ENCODE assay signal across 10 cellular contexts in the genomic region with DNA sequence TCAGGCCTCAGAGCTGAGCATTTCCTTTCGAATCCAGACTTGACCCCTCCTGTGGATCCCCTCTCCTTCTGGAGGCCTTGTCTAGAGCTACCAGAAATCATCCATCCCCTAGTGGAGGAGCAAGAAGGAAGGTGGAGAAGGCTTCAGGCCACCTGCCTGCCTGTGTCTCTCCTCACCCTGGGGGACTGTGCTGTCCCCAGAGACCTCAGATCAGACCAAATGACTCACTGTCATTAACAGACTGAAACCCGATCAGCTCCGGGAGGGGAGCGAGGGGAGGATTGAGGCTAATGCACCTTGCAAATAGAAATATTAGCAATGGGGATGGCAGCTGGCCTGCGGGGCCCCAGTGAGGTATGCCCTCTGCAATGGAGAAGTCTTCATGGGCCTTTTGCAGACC. TPM values are rescaled to one million over a fixed set of nuclear protein-coding genes. Genes with fewer than 3 reads are reported as not detected.
DNase-seq lines count a peak whose midpoint lies in the region; ATAC-seq and TF ChIP-seq lines count a peak whose summit lies in the region.
"Had no signal": no experiment of that assay in that cellular context is flagged by ENCODE, and none has a peak within 500 bp of the region (broad histone marks: within the 10 kb centered on the region; RNA-seq: fewer than 3 reads in every experiment).

No MANE protein-coding gene starts in this region.

- H3K4me2 ChIP-seq in neuronal stem cell (ENCODE audit: insufficient read depth, low read length, poor library complexity, severe bottlenecking), result no peak overlapping the region

- H3K4me1 ChIP-seq in psoas muscle (peaks cover 57% of the 10 kb centered on the region), neuronal stem cell (ENCODE audit: control insufficient read depth in 2 of 2, insufficient read depth in 1 of 2, low read depth in 1 of 2, low read length in 2 of 2) (peaks cover 12 to 17% of the 10 kb centered on the region in 2 donors)

- no peak overlapping the region for H3K18ac ChIP-seq in neuronal stem cell (ENCODE audit: low read length)

- H3K9me3 ChIP-seq in psoas muscle (no peaks in the 10 kb centered on the region), neuronal stem cell (replicated peaks in 1 of 2; ENCODE audit: control insufficient read depth in 2 of 2, insufficient read depth in 1 of 2, low read depth in 1 of 2, low read length in 2 of 2) (no peaks in the 10 kb centered on the region)
- H3K9me3 ChIP-seq: left lung had no signal

- DNase-seq in DMS53 (lab: John Stamatoyannopoulos, UW) (peak; percentile 42), DMS53 treated with DMSO at 0.1 percent for 48 hours (lab: John Stamatoyannopoulos, UW; ENCODE audit: unreplicated experiment) (no peak), NCI-H1092 (lab: John Stamatoyannopoulos, UW) (peak; percentile 44), psoas muscle (peak; percentile 81 to 88), neuronal stem cell (ENCODE audit: low spot score) (no peak), epidermal melanocyte (ENCODE audit: insufficient read length, low spot score) (no peak), left ventricle myocardium superior (no peak)
- DNase-seq: left lung, PC-3 had no signal

- no peak overlapping the region for H2AK5ac ChIP-seq in neuronal stem cell (ENCODE audit: low read depth, low read length)

- WGBS in psoas muscle, 3 donors, result 48 to 53% (median 51%) methylated on average over 5 of the region's 5 CpGs
- WGBS in neuronal stem cell (ENCODE audit: extremely low coverage in 2 of 2, insufficient read length in 2 of 2, insufficient replicate concordance in 1 of 2), 2 donors, result no CpG with 5 or more reads among the region's 5 CpGs

- peak overlapping the region; percentile 38 for H3K4me3 ChIP-seq in psoas muscle
- H3K4me3 ChIP-seq in neuronal stem cell (ENCODE audit: low read length in 2 of 2), result no peak overlapping the region
- H3K4me3 ChIP-seq: left lung had no signal

- H3K36me3 ChIP-seq in psoas muscle (ENCODE audit: insufficient read depth in 1 of 2, low read depth in 1 of 2) (peaks cover 0 to 16% of the 10 kb centered on the region in 2 donors), neuronal stem cell (replicated peaks in 1 of 2; ENCODE audit: control insufficient read depth in 2 of 2, insufficient read depth in 2 of 2, low read length in 2 of 2) (no peaks in the 10 kb centered on the region)
- H3K36me3 ChIP-seq: left lung had no signal

- no peak overlapping the region for H3K14ac ChIP-seq in neuronal stem cell (ENCODE audit: low read length)

- H2BK15ac ChIP-seq in neuronal stem cell (ENCODE audit: low read length), result no peak overlapping the region

- TF ChIP-seq CTCF in psoas muscle (IDR thresholded peaks at IDR 0.05), result peak; percentile 10

- ATAC-seq in HG02642 (IDR thresholded peaks at IDR 0.05; ENCODE audit: poor library complexity, unreplicated experiment) (peak; percentile 86), psoas muscle (peak; percentile 70 to 77 (median 72)), left ventricle myocardium superior (no peak)
- ATAC-seq: left lung, PC-3 had no signal

- no peak overlapping the region for H3K4ac ChIP-seq in neuronal stem cell (ENCODE audit: low read length)

- no peak overlapping the region for H3K23ac ChIP-seq in neuronal stem cell (ENCODE audit: low read depth, low read length, poor library complexity)

- H4K91ac ChIP-seq in neuronal stem cell (ENCODE audit: low read depth, low read length, poor library complexity), result no peak overlapping the region

- H2BK5ac ChIP-seq in neuronal stem cell (ENCODE audit: low read length), result no peak overlapping the region

- no peak overlapping the region for H2AFZ ChIP-seq in neuronal stem cell (ENCODE audit: low read length)

- H3K9ac ChIP-seq in neuronal stem cell (ENCODE audit: low read depth, low read length, poor library complexity), result no peak overlapping the region

- intact Hi-C loops in psoas muscle (cut with DNase I) (loop anchor here (2.0 to 5.0 kb wide), 5 partner anchors 44 to 133 kb away; a partner anchor contains a TSS), left ventricle myocardium superior (cut with micrococcal nuclease) (loop anchor here (5.0 kb wide), 1 partner anchor 56 kb away; no protein-coding TSS in a partner anchor)

- H3K27ac ChIP-seq in psoas muscle, result peak overlapping the region; percentile 89
- H3K27ac ChIP-seq in neuronal stem cell (replicated peaks; ENCODE audit: low read length), result no peak overlapping the region
- H3K27ac ChIP-seq: left lung had no signal

- H3K79me1 ChIP-seq in neuronal stem cell (ENCODE audit: low read depth, low read length), result no peaks in the 10 kb centered on the region

- H3K27me3 ChIP-seq in psoas muscle (ENCODE audit: insufficient read depth in 3 of 3, low read length in 2 of 3) (no peaks in the 10 kb centered on the region), neuronal stem cell (ENCODE audit: control insufficient read depth in 3 of 3, insufficient read depth in 3 of 3, low read depth in 1 of 3, low read length in 3 of 3) (peaks cover 0 to 9% (median 0%) of the 10 kb centered on the region in 3 experiments)
- H3K27me3 ChIP-seq: left lung had no signal

- H4K8ac ChIP-seq in neuronal stem cell (ENCODE audit: low read depth, low read length), result no peak overlapping the region

- H2BK12ac ChIP-seq in neuronal stem cell (ENCODE audit: low read length), result no peak overlapping the region

- no peak overlapping the region for H2BK120ac ChIP-seq in neuronal stem cell (ENCODE audit: low read depth, low read length)

RNA-seq across cellular contexts. Expression of a gene that starts 2.1 kb away (rescaled TPM):
- 100 to 1,000 TPM in 3 of 4 donors, 10 to 100 TPM in 1; 18.0 to 882 (median 334) TPM for total RNA-seq in psoas muscle
- polyA plus RNA-seq in psoas muscle, result 10 to 100 TPM; 20.6 to 39.1 (median 33.4) TPM
- polyA plus RNA-seq in neuronal stem cell (2013, experiment 1 of 2), result not detected
- not detected for polyA plus RNA-seq in neuronal stem cell (2013, experiment 2 of 2)
- not detected for total RNA-seq in left ventricle myocardium superior
- total RNA-seq: PC-3 had no signal

RNA-seq across cellular contexts. Expression of a gene that starts 12.9 kb away (rescaled TPM):
- total RNA-seq in psoas muscle (100 to 1,000 TPM in 1 of 4 donors, 10 to 100 TPM in 1, 1 to 10 TPM in 2; 1.7 to 156 (median 37.0) TPM), left ventricle myocardium superior (1.0 TPM)
- polyA plus RNA-seq in psoas muscle, result 10 to 100 TPM in 1 of 3 donors, 1 to 10 TPM in 2; 8.4 to 11.1 (median 9.9) TPM
- 0.24 TPM for polyA plus RNA-seq in neuronal stem cell (2013, experiment 1 of 2)
- polyA plus RNA-seq in neuronal stem cell (2013, experiment 2 of 2), result 0.21 TPM
- total RNA-seq: PC-3 had no signal

RNA-seq across cellular contexts. Expression of a gene that starts 46.0 kb away (rescaled TPM):
- total RNA-seq in psoas muscle (10 to 100 TPM in 1 of 4 donors, 1 to 10 TPM in 3; 1.2 to 10.4 (median 6.1) TPM), left ventricle myocardium superior (13.5 TPM)
- polyA plus RNA-seq in psoas muscle, result 1 to 10 TPM; 1.1 to 1.8 (median 1.3) TPM
- polyA plus RNA-seq in neuronal stem cell (2013, experiment 1 of 2), result 4.7 TPM
- 4.6 TPM for polyA plus RNA-seq in neuronal stem cell (2013, experiment 2 of 2)

RNA-seq across cellular contexts. Expression of a gene that starts 55.9 kb away (rescaled TPM):
- total RNA-seq in psoas muscle (under 1 TPM in 2 of 4 donors, not detected in 2; 0.08 to 0.27 TPM), left ventricle myocardium superior (not detected)
- under 1 TPM in 2 of 3 donors, not detected in 1; 0.04 to 0.10 TPM for polyA plus RNA-seq in psoas muscle
- polyA plus RNA-seq in neuronal stem cell (2013, experiment 1 of 2), result 0.04 TPM
- not detected for polyA plus RNA-seq in neuronal stem cell (2013, experiment 2 of 2)
- total RNA-seq: PC-3 had no signal

Comparison
In these comparisons a context has a peak if more than half of its experiments do, and no peak if none do; other contexts are left out.
1. DNase-seq: peak in DMS53 (single experiment), NCI-H1092 (single experiment) and psoas muscle (2 of 2); none in DMS53 treated with DMSO at 0.1 percent for 48 hours (single experiment), neuronal stem cell (single experiment), epidermal melanocyte (single experiment) and left ventricle myocardium superior (single experiment).
2. RNA of a gene that starts 2.1 kb away (total RNA-seq): 18.0 to 882 TPM in psoas muscle; not detected in left ventricle myocardium superior (single experiment); every median in the first group is over 10 times any median in the second.